Comparison of ENCODE assay signal across 12 cellular contexts in genomic region chr14:95480887-95481226, GRCh38. TPM values are rescaled to one million over a fixed set of nuclear protein-coding genes. Genes with fewer than 3 reads are reported as not detected.
DNase-seq lines count a peak whose midpoint lies in the region; ATAC-seq and TF ChIP-seq lines count a peak whose summit lies in the region.
"Had no signal": no experiment of that assay in that cellular context is flagged by ENCODE, and none has a peak within 500 bp of the region (broad histone marks: within the 10 kb centered on the region; RNA-seq: fewer than 3 reads in every experiment).

No MANE protein-coding gene starts in this region.

- POLR2A ChIA-PET in CD4-positive, alpha-beta T cell (lab: Charles Lee): interaction anchor here (0.9 to 1.5 kb wide), 4 partner anchors 12 to 43 kb away, joined by 3 to 4 read pairs (median 4); no protein-coding TSS in a partner anchor

- H3K4me1 Mint-ChIP-seq in CD4-positive, alpha-beta T cell (ENCODE audit: low read depth): peaks cover 60% of the 10 kb centered on the region
- H3K4me1 Mint-ChIP-seq in mesothelial cell of epicardium: no peaks in the 10 kb centered on the region

- no peak overlapping the region for H2BK120ac ChIP-seq in neuronal stem cell (ENCODE audit: low read depth, low read length)

- H3K79me1 ChIP-seq in neuronal stem cell (ENCODE audit: low read depth, low read length): no peaks in the 10 kb centered on the region

- peak overlapping the region; percentile 54 for H3K27ac ChIP-seq in CD4-positive, alpha-beta T cell (ENCODE audit: low read depth, low read length)
- no peak overlapping the region for H3K27ac ChIP-seq in neuronal stem cell (replicated peaks; ENCODE audit: low read length)

- H3K9me3 ChIP-seq in CD4-positive, alpha-beta T cell (ENCODE audit: control insufficient read depth, low read length): no peaks in the 10 kb centered on the region
- H3K9me3 ChIP-seq in adipocyte (ENCODE audit: control insufficient read depth, low read length) (no peaks in the 10 kb centered on the region), neuronal stem cell (replicated peaks in 1 of 2; ENCODE audit: control insufficient read depth in 2 of 2, insufficient read depth in 1 of 2, low read depth in 1 of 2, low read length in 2 of 2) (no peaks in the 10 kb centered on the region)

- H3K9ac ChIP-seq in adipocyte (ENCODE audit: low read length) (peak overlapping the region; percentile 84), neuronal stem cell (ENCODE audit: low read depth, low read length, poor library complexity) (no peak overlapping the region)

- H3K18ac ChIP-seq in neuronal stem cell (ENCODE audit: low read length): peak overlapping the region; percentile 67

- no peak overlapping the region for H3K23ac ChIP-seq in neuronal stem cell (ENCODE audit: low read depth, low read length, poor library complexity)

- H3K4me2 ChIP-seq in neuronal stem cell (ENCODE audit: insufficient read depth, low read length, poor library complexity, severe bottlenecking): no peak overlapping the region

- H4K8ac ChIP-seq in neuronal stem cell (ENCODE audit: low read depth, low read length): no peak overlapping the region

- CTCF ChIA-PET in CD4-positive, alpha-beta T cell (lab: Charles Lee): interaction anchor here (1.5 to 2.6 kb wide), 3 partner anchors 35 to 46 kb away, joined by 3 to 11 read pairs (median 5); partner anchors contain the start of gene SYNE3

- H3K27ac Mint-ChIP-seq in CD4-positive, alpha-beta T cell: peak overlapping the region; percentile 87
- H3K27ac Mint-ChIP-seq in mesothelial cell of epicardium: no peak overlapping the region

- H3K36me3 ChIP-seq in adipocyte (ENCODE audit: control insufficient read depth, insufficient read depth, low read length, severe bottlenecking): peaks cover 4% of the 10 kb centered on the region
- no peaks in the 10 kb centered on the region for H3K36me3 ChIP-seq in neuronal stem cell (replicated peaks in 1 of 2; ENCODE audit: control insufficient read depth in 2 of 2, insufficient read depth in 2 of 2, low read length in 2 of 2)

- no peak for ATAC-seq in CD4-positive, alpha-beta T cell (ENCODE audit: poor library complexity)
- ATAC-seq in GM19372 (IDR thresholded peaks at IDR 0.05; ENCODE audit: low read depth, unreplicated experiment): peak; percentile 22

- H2AFZ ChIP-seq in neuronal stem cell (ENCODE audit: low read length): no peak overlapping the region

- no peak overlapping the region for H2AK5ac ChIP-seq in neuronal stem cell (ENCODE audit: low read depth, low read length)

- peak overlapping the region; percentile 16 for H2BK5ac ChIP-seq in neuronal stem cell (ENCODE audit: low read length)

- WGBS in neuronal stem cell (ENCODE audit: extremely low coverage in 2 of 2, insufficient read length in 2 of 2, insufficient replicate concordance in 1 of 2), 2 donors: no CpG with 5 or more reads among the region's 9 CpGs

- no peak overlapping the region for H2BK12ac ChIP-seq in neuronal stem cell (ENCODE audit: low read length)

- H4K91ac ChIP-seq in neuronal stem cell (ENCODE audit: low read depth, low read length, poor library complexity): no peak overlapping the region

- no peak overlapping the region for H2BK15ac ChIP-seq in neuronal stem cell (ENCODE audit: low read length)

- H3K4me3 Mint-ChIP-seq in CD4-positive, alpha-beta T cell: no peak overlapping the region
- no peak overlapping the region for H3K4me3 Mint-ChIP-seq in mesothelial cell of epicardium

- H3K27me3 ChIP-seq in CD4-positive, alpha-beta T cell (ENCODE audit: control insufficient read depth, insufficient read depth, low read length): no peaks in the 10 kb centered on the region
- no peaks in the 10 kb centered on the region for H3K27me3 ChIP-seq in adipocyte (replicated peaks; ENCODE audit: control insufficient read depth, insufficient read depth, low read length)
- H3K27me3 ChIP-seq in neuronal stem cell (ENCODE audit: control insufficient read depth in 3 of 3, insufficient read depth in 3 of 3, low read depth in 1 of 3, low read length in 3 of 3): peaks cover 0 to 21% (median 0%) of the 10 kb centered on the region in 3 experiments

- no peak overlapping the region for H3K4ac ChIP-seq in neuronal stem cell (ENCODE audit: low read length)

- no peak for TF ChIP-seq CTCF in CD4-positive, alpha-beta T cell (IDR thresholded peaks at IDR 0.05)
- no peak for TF ChIP-seq CTCF in mesothelial cell of epicardium (IDR thresholded peaks at IDR 0.05; ENCODE audit: unreplicated experiment)

- peaks cover 29% of the 10 kb centered on the region for H3K36me3 Mint-ChIP-seq in CD4-positive, alpha-beta T cell (ENCODE audit: low read depth)
- no peaks in the 10 kb centered on the region for H3K36me3 Mint-ChIP-seq in mesothelial cell of epicardium

- H3K9me3 Mint-ChIP-seq in CD4-positive, alpha-beta T cell: no peaks in the 10 kb centered on the region
- no peaks in the 10 kb centered on the region for H3K9me3 Mint-ChIP-seq in mesothelial cell of epicardium

- no peaks in the 10 kb centered on the region for H3K27me3 Mint-ChIP-seq in CD4-positive, alpha-beta T cell
- H3K27me3 Mint-ChIP-seq in mesothelial cell of epicardium (ENCODE audit: low read depth): peaks cover 22% of the 10 kb centered on the region

- H3K14ac ChIP-seq in neuronal stem cell (ENCODE audit: low read length): no peak overlapping the region

- intact Hi-C loops in CD4-positive, alpha-beta T cell (cut with DNase I, micrococcal nuclease): loop anchor here in 1 of 2 experiments (5.0 kb wide), 1 partner anchor 36 kb away; the partner anchor contains the start of gene SYNE3

- H3K4me1 ChIP-seq in adipocyte (ENCODE audit: control insufficient read depth, insufficient read depth, low read length) (peaks cover 87% of the 10 kb centered on the region), neuronal stem cell (ENCODE audit: control insufficient read depth in 2 of 2, insufficient read depth in 1 of 2, low read depth in 1 of 2, low read length in 2 of 2) (peaks cover 0 to 28% of the 10 kb centered on the region in 2 donors)

- H3K4me3 ChIP-seq in adipocyte (ENCODE audit: low read length) (peak overlapping the region; percentile 51), neuronal stem cell (ENCODE audit: low read length in 2 of 2) (no peak overlapping the region)

- DNase-seq in CD4-positive, alpha-beta T cell: no peak
- DNase-seq in adipocyte (ENCODE audit: low read depth): no peak
- DNase-seq in neuronal stem cell (ENCODE audit: low spot score): no peak
- DNase-seq in DMS153 (lab: John Stamatoyannopoulos, UW): no peak
- DNase-seq in DMS 273 treated with DMSO at 0.1 percent for 48 hours (lab: John Stamatoyannopoulos, UW): no peak
- DNase-seq in GM19238 (ENCODE audit: insufficient read length, low spot score): no peak
- no peak for DNase-seq in mesothelial cell of epicardium (ENCODE audit: low spot score in 2 of 2, unreplicated experiment in 2 of 2)
- DNase-seq: hypothalamus, midbrain, NCI-H1092, NCI-H526 treated with DMSO at 0.1 percent for 48 hours had no signal

RNA-seq across cellular contexts. Expression of gene SYNE3, which starts 35.6 kb away (rescaled TPM):
- total RNA-seq in CD4-positive, alpha-beta T cell: 10 to 100 TPM; 29.4 to 31.4 TPM
- polyA plus RNA-seq in neuronal stem cell (2013, experiment 1 of 2): 0.06 TPM
- 0.07 TPM for polyA plus RNA-seq in neuronal stem cell (2013, experiment 2 of 2)
- total RNA-seq in mesothelial cell of epicardium: 1.5 to 1.9 TPM (median 1.6 TPM) in 3 replicates

RNA-seq across cellular contexts. Expression of gene GLRX5, which starts 54.0 kb away (rescaled TPM):
- total RNA-seq in CD4-positive, alpha-beta T cell: 10 to 100 TPM; 11.3 to 11.9 TPM
- polyA plus RNA-seq in neuronal stem cell (2013, experiment 1 of 2): 77.4 TPM
- 74.7 TPM for polyA plus RNA-seq in neuronal stem cell (2013, experiment 2 of 2)
- total RNA-seq in mesothelial cell of epicardium: 35.6 to 38.5 TPM (median 38.4 TPM) in 3 replicates

Comparison
In these comparisons a context has a peak if more than half of its experiments do, and no peak if none do; other contexts are left out.
1. RNA of gene SYNE3, which starts 35.6 kb away (total RNA-seq): 29.4 to 31.4 TPM in CD4-positive, alpha-beta T cell; 1.5 to 1.9 TPM in mesothelial cell of epicardium; every median in the first group is over 10 times any median in the second.